7 cellular contexts compared by ENCODE assay signal in genomic region chr18:74896390-74896991, GRCh38.
DNase-seq lines count a peak whose midpoint lies in the region; ATAC-seq and TF ChIP-seq lines count a peak whose summit lies in the region.

No MANE protein-coding gene starts in this region.

- intact Hi-C loops in activated CD4-positive, alpha-beta T cell treated with anti-CD3 and anti-CD28 coated beads, Interleukin-2, amount 10 ng/mL, durations not matched to agents 24 days and 14 days (cut with micrococcal nuclease) = no loop called here
- intact Hi-C loops in prostate gland (cut with DNase I) = no loop called here

- H3K9me3 Mint-ChIP-seq in HFFc6 = no peaks in the 10 kb centered on the region
- no peaks in the 10 kb centered on the region for H3K9me3 Mint-ChIP-seq in activated CD4-positive, alpha-beta T cell treated with anti-CD3 and anti-CD28 coated beads, Interleukin-2, amount 10 ng/mL, durations not matched to agents 24 days and 14 days

- no peak for DNase-seq in HFFc6
- peak; percentile 85 for DNase-seq in NCI-H146 treated with DMSO at 0.1 percent for 48 hours (lab: John Stamatoyannopoulos, UW; ENCODE audit: unreplicated experiment)
- DNase-seq in activated CD4-positive, alpha-beta T cell treated with anti-CD3 and anti-CD28 coated beads, Interleukin-2, amount 10 ng/mL, durations not matched to agents 24 days and 14 days = peak; percentile 82
- DNase-seq in fibroblast of mammary gland (ENCODE audit: low read depth) = peak; percentile 12
- DNase-seq in prostate gland (ENCODE audit: low spot score) = peak; percentile 50
- DNase-seq in ecto neural progenitor cell (ENCODE audit: low spot score) = no peak

- peak; percentile 97 for ATAC-seq in GM18511 (IDR thresholded peaks at IDR 0.05; ENCODE audit: unreplicated experiment)

- TF ChIP-seq POLR2A in prostate gland (IDR thresholded peaks at IDR 0.05) = no peak

- 23% methylated on average over 4 of the region's 4 CpGs for WGBS in prostate gland

- no peaks in the 10 kb centered on the region for H3K27me3 ChIP-seq in prostate gland (replicated peaks; ENCODE audit: insufficient read depth)

- H3K4me1 ChIP-seq in prostate gland (replicated peaks) = no peaks in the 10 kb centered on the region

- H3K36me3 ChIP-seq in prostate gland = no peaks in the 10 kb centered on the region

- H3K4me3 Mint-ChIP-seq in HFFc6 = no peak overlapping the region
- no peak overlapping the region for H3K4me3 Mint-ChIP-seq in activated CD4-positive, alpha-beta T cell treated with anti-CD3 and anti-CD28 coated beads, Interleukin-2, amount 10 ng/mL, durations not matched to agents 24 days and 14 days

- H3K27ac Mint-ChIP-seq in HFFc6 = no peak overlapping the region; the same call in 1 of the 2 replicates
- no peak overlapping the region for H3K27ac Mint-ChIP-seq in activated CD4-positive, alpha-beta T cell treated with anti-CD3 and anti-CD28 coated beads, Interleukin-2, amount 10 ng/mL, durations not matched to agents 24 days and 14 days

- no peaks in the 10 kb centered on the region for H3K27me3 Mint-ChIP-seq in HFFc6 (ENCODE audit: insufficient read depth)
- H3K27me3 Mint-ChIP-seq in activated CD4-positive, alpha-beta T cell treated with anti-CD3 and anti-CD28 coated beads, Interleukin-2, amount 10 ng/mL, durations not matched to agents 24 days and 14 days = no peaks in the 10 kb centered on the region

- H3K4me3 ChIP-seq in fibroblast of mammary gland (ENCODE audit: control insufficient read depth, low read depth, low read length) (no peak overlapping the region), prostate gland (no peak overlapping the region)

- H3K4me1 Mint-ChIP-seq in HFFc6 (ENCODE audit: low read depth) = peaks cover 49% of the 10 kb centered on the region
- peaks cover 15% of the 10 kb centered on the region for H3K4me1 Mint-ChIP-seq in activated CD4-positive, alpha-beta T cell treated with anti-CD3 and anti-CD28 coated beads, Interleukin-2, amount 10 ng/mL, durations not matched to agents 24 days and 14 days

- TF ChIP-seq CTCF in HFFc6 (IDR thresholded peaks at IDR 0.05) (peak; percentile 28; the same call in 1 of the 2 replicates), fibroblast of mammary gland (conservative IDR thresholded peaks at IDR 0.05; ENCODE audit: control insufficient read depth, insufficient read depth, low read depth, low read length) (peak; percentile 20), prostate gland (IDR thresholded peaks at IDR 0.05) (peak in 3 of 4 experiments; percentile 57 to 72 (median 67))

- H3K27ac ChIP-seq in prostate gland = no peak overlapping the region

- peaks cover 6% of the 10 kb centered on the region; the same call in 1 of the 2 replicates for H3K36me3 Mint-ChIP-seq in HFFc6 (ENCODE audit: low read depth)
- H3K36me3 Mint-ChIP-seq in activated CD4-positive, alpha-beta T cell treated with anti-CD3 and anti-CD28 coated beads, Interleukin-2, amount 10 ng/mL, durations not matched to agents 24 days and 14 days (ENCODE audit: low read depth) = no peaks in the 10 kb centered on the region

- no peaks in the 10 kb centered on the region for H3K9me3 ChIP-seq in prostate gland

Comparison
In these comparisons a context has a peak if more than half of its experiments do, and no peak if none do; other contexts are left out.
1. DNase-seq: peak in NCI-H146 treated with DMSO at 0.1 percent for 48 hours (single experiment), activated CD4-positive, alpha-beta T cell treated with anti-CD3 and anti-CD28 coated beads, Interleukin-2, amount 10 ng/mL, durations not matched to agents 24 days and 14 days (single experiment), fibroblast of mammary gland (single experiment) and prostate gland (single experiment); none in HFFc6 (single experiment) and ecto neural progenitor cell (single experiment).
2. Peak in every context shown above with its lines, with median percentiles within 50 percentile points of each other: CTCF ChIP-seq.